In the genomic region with DNA sequence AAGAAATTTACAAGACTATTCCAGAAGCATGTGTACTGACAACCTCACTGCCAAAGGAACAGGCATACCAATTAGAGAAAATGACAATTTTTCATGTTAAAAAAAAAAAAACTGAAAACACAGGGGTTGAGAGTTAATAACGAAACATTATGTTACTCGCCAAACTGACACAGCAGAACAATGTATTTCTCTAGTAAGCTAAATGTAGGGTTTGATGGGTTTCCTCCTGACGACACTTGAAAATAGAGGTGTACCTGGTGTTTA, we compare ENCODE assay signal across 8 cellular contexts. TPM values are rescaled to one million over a fixed set of nuclear protein-coding genes. Genes with fewer than 3 reads are reported as not detected.
A peak's percentile ranks its signal among the peaks of the same experiment; 100 is the strongest.
DNase-seq lines count a peak whose midpoint lies in the region; TF ChIP-seq lines count a peak whose summit lies in the region.

No MANE protein-coding gene starts in this region.

- peak overlapping the region; percentile 54; the same call in 1 of the 2 replicates for H3K27ac ChIP-seq in DOHH2 (ENCODE audit: low read depth, low read length)
- H3K27ac ChIP-seq in SJCRH30 = peak overlapping the region; percentile 92
- H3K27ac ChIP-seq in esophagus muscularis mucosa (replicated peaks in 1 of 4) = peak overlapping the region; percentile 93 to 99 (median 98)
- H3K27ac ChIP-seq in trophoblast cell (ENCODE audit: low read depth, low read length) = peak overlapping the region; percentile 79

- H3K79me2 ChIP-seq in DOHH2 (ENCODE audit: control insufficient read depth, low read length) = peaks cover 48% of the 10 kb centered on the region
- peaks cover 14% of the 10 kb centered on the region for H3K79me2 ChIP-seq in trophoblast cell (ENCODE audit: control insufficient read depth, insufficient read depth, low read length, poor library complexity)

- H4K12ac ChIP-seq in trophoblast cell (ENCODE audit: low read depth, low read length) = no peak overlapping the region

- no peak overlapping the region for H4K91ac ChIP-seq in trophoblast cell (ENCODE audit: low read depth, low read length)

- H3K18ac ChIP-seq in trophoblast cell (ENCODE audit: low read length) = no peak overlapping the region

- H2AK5ac ChIP-seq in trophoblast cell (ENCODE audit: low read length) = no peak overlapping the region

- H3K9me3 ChIP-seq in DOHH2 (ENCODE audit: control insufficient read depth, insufficient read depth, low read length) (no peaks in the 10 kb centered on the region), SJCRH30 (replicated peaks) (no peaks in the 10 kb centered on the region), esophagus muscularis mucosa (no peaks in the 10 kb centered on the region), trophoblast cell (ENCODE audit: insufficient read depth, low read depth, low read length) (no peaks in the 10 kb centered on the region)

- no peak overlapping the region for H3K23ac ChIP-seq in trophoblast cell (ENCODE audit: low read length)

- intact Hi-C loops in esophagus muscularis mucosa (cut with DNase I) = loop anchor here (2.0 kb wide), 1 partner anchor 51 kb away; the partner anchor contains the start of gene G3BP2

- no peaks in the 10 kb centered on the region for H3K9me2 ChIP-seq in DOHH2 (replicated peaks; ENCODE audit: control insufficient read depth, low read length)

- TF ChIP-seq CTCF in DOHH2 (IDR thresholded peaks at IDR 0.05; ENCODE audit: low read depth, low read length, poor library complexity, severe bottlenecking) (no peak), esophagus muscularis mucosa (IDR thresholded peaks at IDR 0.05) (no peak)

- H2BK5ac ChIP-seq in trophoblast cell (ENCODE audit: low read depth, low read length, poor library complexity) = no peak overlapping the region

- H3K4me1 ChIP-seq in DOHH2 (ENCODE audit: control insufficient read depth, low read length) = peaks cover 36% of the 10 kb centered on the region
- peaks cover 12% of the 10 kb centered on the region for H3K4me1 ChIP-seq in SJCRH30
- peaks cover 37 to 56% (median 50%) of the 10 kb centered on the region in 4 donors for H3K4me1 ChIP-seq in esophagus muscularis mucosa
- H3K4me1 ChIP-seq in trophoblast cell (ENCODE audit: control insufficient read depth in 1 of 2, insufficient read depth in 2 of 2, low read length in 2 of 2) = peaks cover 0 to 6% of the 10 kb centered on the region in 2 experiments

- H3K9ac ChIP-seq in trophoblast cell (ENCODE audit: low read length) = no peak overlapping the region

- H4K8ac ChIP-seq in trophoblast cell (ENCODE audit: low read depth, low read length) = peak overlapping the region; percentile 78

- H3K27me3 ChIP-seq in DOHH2 (ENCODE audit: control insufficient read depth, low read length) (no peaks in the 10 kb centered on the region), SJCRH30 (no peaks in the 10 kb centered on the region), esophagus muscularis mucosa (no peaks in the 10 kb centered on the region), trophoblast cell (ENCODE audit: insufficient read depth, low read length) (no peaks in the 10 kb centered on the region)

- H2BK12ac ChIP-seq in trophoblast cell (ENCODE audit: low read length) = no peak overlapping the region

- no peak for TF ChIP-seq POLR2A in esophagus muscularis mucosa (IDR thresholded peaks at IDR 0.05; ENCODE audit: low read depth)

- H3K14ac ChIP-seq in trophoblast cell (ENCODE audit: low read length) = no peak overlapping the region

- H2BK120ac ChIP-seq in trophoblast cell (ENCODE audit: insufficient read depth, low read length, poor library complexity) = no peak overlapping the region

- WGBS in esophagus muscularis mucosa = 0% methylated on average over 3 of the region's 3 CpGs
- WGBS in trophoblast cell (ENCODE audit: extremely low coverage, insufficient coverage, insufficient read length) = no CpG with 5 or more reads among the region's 3 CpGs

- H3K4me2 ChIP-seq in DOHH2 (ENCODE audit: low read length) = peak overlapping the region; percentile 82
- peak overlapping the region; percentile 86 for H3K4me2 ChIP-seq in trophoblast cell (ENCODE audit: low read length)

- peak overlapping the region; percentile 91 for H3K4me3 ChIP-seq in DOHH2 (ENCODE audit: low read length)
- peak overlapping the region; percentile 83 for H3K4me3 ChIP-seq in SJCRH30
- peak overlapping the region; percentile 83 to 97 (median 90) for H3K4me3 ChIP-seq in esophagus muscularis mucosa
- H3K4me3 ChIP-seq in trophoblast cell (ENCODE audit: low read depth, low read length) = no peak overlapping the region

- no peaks in the 10 kb centered on the region for H3F3A ChIP-seq in DOHH2 (ENCODE audit: control insufficient read depth, insufficient read depth)

- H4K20me1 ChIP-seq in DOHH2 (ENCODE audit: control insufficient read depth, insufficient read depth, low read depth, low read length) = no peaks in the 10 kb centered on the region; the same call in 1 of the 2 replicates

- no peak for TF ChIP-seq EP300 in esophagus muscularis mucosa (IDR thresholded peaks at IDR 0.05)

- DNase-seq in SJCRH30 (no peak), esophagus muscularis mucosa (ENCODE audit: extremely low spot score) (no peak), trophoblast cell (no peak), DMS 273 (lab: John Stamatoyannopoulos, UW; ENCODE audit: unreplicated experiment) (no peak)
- no peak for DNase-seq in stimulated activated CD4-positive, alpha-beta T cell treated with anti-CD3 and anti-CD28 coated beads, Interleukin-1b, Interleukin-23, amount 100 ng/mL, for 48 hours
- no peak for DNase-seq in stimulated activated CD4-positive, alpha-beta T cell treated with anti-CD3 and anti-CD28 coated beads, Interleukin-12 subunit alpha, Interleukin-12 subunit beta, amount 100 ng/mL, for 4 hours
- no peak for DNase-seq in stimulated activated CD4-positive, alpha-beta T cell treated with anti-CD3 and anti-CD28 coated beads, Interleukin-4, amount 100 ng/mL, for 1 hour

- H3K79me1 ChIP-seq in trophoblast cell (ENCODE audit: low read length) = peaks cover 10% of the 10 kb centered on the region

- no peak overlapping the region for H2AFZ ChIP-seq in trophoblast cell (ENCODE audit: insufficient read depth, low read length, poor library complexity)

- peaks cover 4% of the 10 kb centered on the region; the same call in 1 of the 2 replicates for H3K36me3 ChIP-seq in DOHH2 (ENCODE audit: control insufficient read depth, low read length)
- H3K36me3 ChIP-seq in SJCRH30 = peaks cover 4% of the 10 kb centered on the region
- H3K36me3 ChIP-seq in esophagus muscularis mucosa = no peaks in the 10 kb centered on the region
- peaks cover 0 to 3% of the 10 kb centered on the region in 2 experiments for H3K36me3 ChIP-seq in trophoblast cell (ENCODE audit: control insufficient read depth in 1 of 2, insufficient read depth in 2 of 2, low read length in 2 of 2)

- no peak overlapping the region for H3K4ac ChIP-seq in trophoblast cell (ENCODE audit: low read depth, low read length)

RNA-seq across cellular contexts. Expression of gene USO1, which starts 0.6 kb away (rescaled TPM):
- 91.0 and 94.9 TPM in 2 replicates for total RNA-seq in SJCRH30 (2014; rRNA removed; shearing (Covaris generic))
- 100 to 1,000 TPM in 1 of 4 donors, 10 to 100 TPM in 3; 61.0 to 103 (median 74.4) TPM for total RNA-seq in esophagus muscularis mucosa
- polyA plus RNA-seq in trophoblast cell (2013) = 66.2 and 67.9 TPM in 2 replicates

RNA-seq across cellular contexts. Expression of gene G3BP2, which starts 50.5 kb away (rescaled TPM):
- total RNA-seq in SJCRH30 (2014; rRNA removed; shearing (Covaris generic)) = 284 and 301 TPM in 2 replicates
- 100 to 1,000 TPM in 3 of 4 donors, 10 to 100 TPM in 1; 94.6 to 127 (median 109) TPM for total RNA-seq in esophagus muscularis mucosa
- 96.0 and 96.1 TPM in 2 replicates for polyA plus RNA-seq in trophoblast cell (2013)
